Comparison of ENCODE assay signal across 9 cellular contexts in the genomic region with DNA sequence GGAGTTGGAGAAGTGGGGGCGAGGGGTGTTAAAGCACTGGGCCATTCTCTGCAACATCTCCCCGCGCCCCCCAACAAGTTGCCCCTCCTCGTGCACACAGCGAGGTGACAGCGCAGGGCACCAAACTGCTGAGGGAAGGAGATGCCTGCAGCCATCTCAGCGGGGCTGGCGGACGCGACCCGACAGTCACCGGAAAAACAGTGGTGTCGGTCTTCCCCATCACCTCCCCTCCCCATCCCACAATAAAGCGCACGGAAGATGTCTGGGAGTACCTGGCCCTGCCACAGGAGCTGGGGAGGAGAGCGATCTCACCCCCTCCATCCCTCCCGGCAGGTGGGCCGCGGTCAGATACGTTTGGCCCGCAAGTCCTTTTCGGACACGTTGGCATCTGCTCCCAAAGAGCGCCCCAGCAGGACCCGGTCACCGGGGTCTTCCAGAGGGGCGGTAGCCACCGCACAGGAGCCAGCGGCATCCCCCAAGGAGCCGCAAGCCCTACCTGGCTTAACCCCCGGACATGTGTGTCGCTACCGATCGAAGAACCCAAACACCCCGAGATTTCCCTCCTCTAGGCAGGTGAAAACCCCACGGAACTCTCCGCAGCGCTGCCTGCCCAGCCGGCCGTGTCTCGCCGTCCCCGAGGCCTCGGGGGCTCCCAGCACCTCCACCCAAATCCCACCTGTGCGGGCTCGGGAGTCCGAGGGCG. TPM values are rescaled to one million over a fixed set of nuclear protein-coding genes. Genes with fewer than 3 reads are reported as not detected.
DNase-seq lines count a peak whose midpoint lies in the region; ATAC-seq and TF ChIP-seq lines count a peak whose summit lies in the region.
"Had no signal": no experiment of that assay in that cellular context is flagged by ENCODE, and none has a peak within 500 bp of the region (broad histone marks: within the 10 kb centered on the region; RNA-seq: fewer than 3 reads in every experiment).

No MANE protein-coding gene starts in this region.

- peak overlapping the region in 27 of 59 donors; percentile 1 to 81 (median 54) for H3K27ac ChIP-seq in dorsolateral prefrontal cortex

- peak overlapping the region; percentile 25 for H3K4me3 Mint-ChIP-seq in natural killer cell

- DNase-seq in GM19238 (ENCODE audit: insufficient read length, low spot score) (peak; percentile 26), LNCaP clone FGC (ENCODE audit: low read depth) (no peak), dorsolateral prefrontal cortex (no peak), natural killer cell (no peak), ureter (ENCODE audit: low spot score) (no peak), GF-D8 (lab: John Stamatoyannopoulos, UW) (no peak), left lobe of liver (ENCODE audit: low spot score) (no peak)

- intact Hi-C loops in dorsolateral prefrontal cortex (cut with DNase I): no loop called here
- intact Hi-C loops in natural killer cell (cut with micrococcal nuclease): no loop called here

- no peak overlapping the region for H3K27ac Mint-ChIP-seq in natural killer cell

- ATAC-seq in natural killer cell (no peak), HG03342 (IDR thresholded peaks at IDR 0.05; ENCODE audit: unreplicated experiment) (no peak), left lobe of liver (no peak)

- TF ChIP-seq CTCF in LNCaP clone FGC (IDR thresholded peaks at IDR 0.05; ENCODE audit: control insufficient read depth, extremely low read depth, insufficient read depth): no peak
- no peak for TF ChIP-seq CTCF in dorsolateral prefrontal cortex (IDR thresholded peaks at IDR 0.05 in 54 of 56, conservative IDR thresholded peaks at IDR 0.05 in 2 of 56; ENCODE audit: low read depth in 1 of 56, partially characterized antibody in 56 of 56)
- TF ChIP-seq CTCF in natural killer cell (IDR thresholded peaks at IDR 0.05): no peak

- H3K4me1 Mint-ChIP-seq in natural killer cell: peaks cover 0 to 12% of the 10 kb centered on the region in 2 donors

- H3K4me3 ChIP-seq in LNCaP clone FGC (ENCODE audit: low read depth, low read length) (peak overlapping the region; percentile 98), dorsolateral prefrontal cortex (peak overlapping the region; percentile 34 to 77 (median 63))

- H3K36me3 Mint-ChIP-seq in natural killer cell: no peaks in the 10 kb centered on the region

- peaks cover 32 to 38% of the 10 kb centered on the region in 2 donors for H3K27me3 Mint-ChIP-seq in natural killer cell (ENCODE audit: low read depth in 2 of 2)

- peaks cover 0 to 66% (median 25%) of the 10 kb centered on the region in 45 donors for H3K27me3 ChIP-seq in dorsolateral prefrontal cortex

- H3K9me3 Mint-ChIP-seq in natural killer cell: no peaks in the 10 kb centered on the region

RNA-seq across cellular contexts. Expression of a gene that starts 0.8 kb away (rescaled TPM):
- total RNA-seq in dorsolateral prefrontal cortex: 10 to 100 TPM in 48 of 120 experiments, 1 to 10 TPM in 72; 4.6 to 17.5 (median 9.2) TPM
- not detected for total RNA-seq in natural killer cell
- 171 TPM for total RNA-seq in ureter
- total RNA-seq in left lobe of liver: 12.1 TPM
- total RNA-seq: T-helper 2 cell treated with Interferon-gamma antibody and Interleukin-4, amounts not matched to agents 100 ng/mL and 5 ng/mL, for 36 hours had no signal
